9 cellular contexts compared by ENCODE assay signal in genomic region chr9:87499455-87500015, GRCh38. TPM values are rescaled to one million over a fixed set of nuclear protein-coding genes. Genes with fewer than 3 reads are reported as not detected.
DNase-seq lines count a peak whose midpoint lies in the region; ATAC-seq and FAIRE-seq lines count a peak whose summit lies in the region.
"Had no signal": no experiment of that assay in that cellular context is flagged by ENCODE, and none has a peak within 500 bp of the region (broad histone marks: within the 10 kb centered on the region; RNA-seq: fewer than 3 reads in every experiment).

No MANE protein-coding gene starts in this region.

- no peaks in the 10 kb centered on the region for H3K36me3 Mint-ChIP-seq in stimulated activated naive CD8-positive, alpha-beta T cell treated with anti-CD3 and anti-CD28 coated beads, Interleukin-15, Interleukin-2, amounts not matched to agents 100 ng/mL and 50 ng/mL, for 24 hours (ENCODE audit: low read depth)

- peak overlapping the region; percentile 78 for H3K4me3 Mint-ChIP-seq in stimulated activated naive CD8-positive, alpha-beta T cell treated with anti-CD3 and anti-CD28 coated beads, Interleukin-15, Interleukin-2, amounts not matched to agents 100 ng/mL and 50 ng/mL, for 24 hours

- no peak overlapping the region for H3K27ac Mint-ChIP-seq in stimulated activated naive CD8-positive, alpha-beta T cell treated with anti-CD3 and anti-CD28 coated beads, Interleukin-15, Interleukin-2, amounts not matched to agents 100 ng/mL and 50 ng/mL, for 24 hours

- FAIRE-seq in islet of Langerhans (lab: Jason Lieb, UNC), result peak; percentile 45

- H3K4me1 ChIP-seq in NT2/D1 (ENCODE audit: insufficient read depth, insufficient read length), result no peaks in the 10 kb centered on the region

- DNase-seq in stimulated activated naive CD8-positive, alpha-beta T cell treated with anti-CD3 and anti-CD28 coated beads, Interleukin-15, Interleukin-2, amounts not matched to agents 100 U/mL and 50 U/mL, for 24 hours, result no peak
- DNase-seq in NT2/D1 (ENCODE audit: low read depth, low spot score), result no peak
- DNase-seq in left colon, result no peak
- DNase-seq in NCI-H128 (lab: John Stamatoyannopoulos, UW; ENCODE audit: unreplicated experiment), result no peak
- no peak for DNase-seq in NCI-H69 (lab: John Stamatoyannopoulos, UW)
- DNase-seq: NCI-H774 had no signal

- peaks cover 45% of the 10 kb centered on the region for H3K36me3 ChIP-seq in NT2/D1 (ENCODE audit: insufficient read depth, insufficient read length, low read length)

- H3K9me3 ChIP-seq in NT2/D1 (ENCODE audit: insufficient read depth, low read length), result no peaks in the 10 kb centered on the region

- peak overlapping the region; percentile 71 for H3K4me3 ChIP-seq in NT2/D1 (ENCODE audit: insufficient read length, low read depth)

- no peaks in the 10 kb centered on the region for H3K27me3 ChIP-seq in NT2/D1 (ENCODE audit: insufficient read depth, insufficient read length)

- intact Hi-C loops in left colon (cut with DNase I, micrococcal nuclease), result no loop called here

- peaks cover 52% of the 10 kb centered on the region for H3K27me3 Mint-ChIP-seq in stimulated activated naive CD8-positive, alpha-beta T cell treated with anti-CD3 and anti-CD28 coated beads, Interleukin-15, Interleukin-2, amounts not matched to agents 100 ng/mL and 50 ng/mL, for 24 hours

- H3K9me3 Mint-ChIP-seq in stimulated activated naive CD8-positive, alpha-beta T cell treated with anti-CD3 and anti-CD28 coated beads, Interleukin-15, Interleukin-2, amounts not matched to agents 100 ng/mL and 50 ng/mL, for 24 hours, result no peaks in the 10 kb centered on the region

- ATAC-seq in stimulated activated naive CD8-positive, alpha-beta T cell treated with anti-CD3 and anti-CD28 coated beads, Interleukin-15, Interleukin-2, amounts not matched to agents 100 U/mL and 50 U/mL, for 24 hours, result no peak
- no peak for ATAC-seq in left colon
- ATAC-seq in GM21717 (IDR thresholded peaks at IDR 0.05; ENCODE audit: unreplicated experiment), result no peak

- peaks cover 40% of the 10 kb centered on the region for H3K4me1 Mint-ChIP-seq in stimulated activated naive CD8-positive, alpha-beta T cell treated with anti-CD3 and anti-CD28 coated beads, Interleukin-15, Interleukin-2, amounts not matched to agents 100 ng/mL and 50 ng/mL, for 24 hours (ENCODE audit: low read depth)

- H3K9ac ChIP-seq in NT2/D1 (ENCODE audit: insufficient read length, low read depth), result peak overlapping the region; percentile 92

RNA-seq across cellular contexts. Expression of gene DAPK1, which starts 1.9 kb away (rescaled TPM):
- total RNA-seq in left colon, result 10 to 100 TPM; 10.4 to 22.8 TPM
